25 cellular contexts compared by ENCODE assay signal in the genomic region with DNA sequence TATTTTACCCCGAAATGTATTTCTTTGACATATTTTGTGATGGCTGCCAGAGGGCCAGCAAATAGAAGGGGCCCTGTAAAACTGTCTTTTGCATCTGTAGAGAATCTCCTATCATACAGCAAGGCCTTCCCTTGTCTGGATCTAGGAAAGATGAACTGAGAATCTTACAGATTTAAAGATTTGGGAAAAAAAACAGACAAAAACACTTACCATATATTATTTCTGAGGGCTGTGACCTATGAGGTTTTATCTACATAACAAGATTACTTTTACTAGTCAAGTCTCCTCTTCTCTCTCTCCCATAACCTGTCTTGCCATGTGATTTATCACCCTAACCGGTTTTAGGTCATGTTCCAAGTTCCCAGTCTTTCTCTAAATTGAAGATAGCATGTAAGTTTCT.
"Had no signal": no experiment of that assay in that cellular context is flagged by ENCODE, and none has a peak within 500 bp of the region (broad histone marks: within the 10 kb centered on the region; RNA-seq: fewer than 3 reads in every experiment).

No MANE protein-coding gene starts in this region.

- DNase-seq: colonic mucosa; cortex of kidney; dermis blood vessel endothelial cell; dorsolateral prefrontal cortex; effector CD4-positive, alpha-beta T cell; effector CD8-positive, alpha-beta T cell; effector memory CD4-positive, alpha-beta T cell; effector memory CD8-positive, alpha-beta T cell; endodermal cell; erythroblast; esophagus squamous epithelium; foreskin fibroblast; foreskin keratinocyte; foreskin melanocyte; gastrocnemius medialis; glutamatergic neuron; head of caudate nucleus; heart left ventricle; heart right ventricle had no signal

- H3K27ac Mint-ChIP-seq: dendritic cell treated with granulocyte-macrophage colony-stimulating factor and Interleukin-4, amounts not matched to agents 40 ng/mL and 50 ng/mL, for 4 days; effector memory CD8-positive, alpha-beta T cell had no signal

- ATAC-seq: effector memory CD8-positive, alpha-beta T cell; esophagus mucosa; foreskin keratinocyte; gastrocnemius medialis; gastroesophageal sphincter; heart left ventricle; heart right ventricle had no signal

- H3K4me3 ChIP-seq: colonic mucosa, coronary artery, dorsolateral prefrontal cortex, esophagus muscularis mucosa, esophagus squamous epithelium, gastrocnemius medialis, gastroesophageal sphincter, heart left ventricle, heart right ventricle had no signal

- H3K4me1 ChIP-seq: colonic mucosa, esophagus muscularis mucosa, esophagus squamous epithelium, foreskin keratinocyte, gastrocnemius medialis, gastroesophageal sphincter, heart left ventricle, heart right ventricle had no signal

- H3K27ac ChIP-seq: colonic mucosa, coronary artery, dorsolateral prefrontal cortex, epithelial cell of prostate, esophagus muscularis mucosa, esophagus squamous epithelium, foreskin keratinocyte, gastrocnemius medialis, gastroesophageal sphincter, heart left ventricle, heart right ventricle had no signal

- H3K4me3 Mint-ChIP-seq: dendritic cell treated with granulocyte-macrophage colony-stimulating factor and Interleukin-4, amounts not matched to agents 40 ng/mL and 50 ng/mL, for 4 days; effector memory CD8-positive, alpha-beta T cell; endodermal cell had no signal

- H3K27me3 Mint-ChIP-seq: dendritic cell treated with granulocyte-macrophage colony-stimulating factor and Interleukin-4, amounts not matched to agents 40 ng/mL and 50 ng/mL, for 4 days; effector memory CD8-positive, alpha-beta T cell had no signal

- H3K36me3 ChIP-seq: colonic mucosa, esophagus muscularis mucosa, esophagus squamous epithelium, gastrocnemius medialis, gastroesophageal sphincter, heart left ventricle, heart right ventricle had no signal

- H3K27me3 ChIP-seq: colonic mucosa, dorsolateral prefrontal cortex, esophagus muscularis mucosa, esophagus squamous epithelium, foreskin keratinocyte, gastrocnemius medialis, gastroesophageal sphincter, heart left ventricle, heart right ventricle had no signal
